ENCODE assay signal across 23 cellular contexts in the genomic region with DNA sequence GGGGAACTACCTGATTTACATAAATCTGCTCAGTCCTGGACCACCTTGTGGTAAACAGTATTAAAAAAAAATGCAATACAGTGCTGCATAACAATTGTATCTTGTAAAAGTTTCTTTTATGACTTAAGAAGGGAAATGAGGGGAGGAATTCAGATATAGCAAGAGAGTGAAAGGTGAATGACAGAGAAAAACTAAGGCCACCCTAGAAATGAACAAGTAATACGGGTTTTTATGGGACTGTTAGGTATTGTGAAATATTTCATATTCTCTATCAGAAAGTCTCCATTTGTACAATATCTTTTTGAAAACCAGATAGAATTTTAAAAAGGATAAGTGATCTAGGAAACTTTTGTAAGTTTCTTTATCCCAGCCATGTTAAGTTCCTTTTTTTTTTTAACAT.
"Had no signal": no experiment of that assay in that cellular context is flagged by ENCODE, and none has a peak within 500 bp of the region (broad histone marks: within the 10 kb centered on the region; RNA-seq: fewer than 3 reads in every experiment).

No MANE protein-coding gene starts in this region.

- H3K36me3 ChIP-seq: esophagus muscularis mucosa, gastroesophageal sphincter, heart left ventricle, left lung, lower lobe of right lung had no signal

- ATAC-seq: gastroesophageal sphincter, heart left ventricle, left lung, left ventricle myocardium superior, lower lobe of right lung had no signal

- H3K4me1 ChIP-seq: esophagus muscularis mucosa, foreskin keratinocyte, gastroesophageal sphincter, heart left ventricle, left lung, lower lobe of right lung had no signal

- H3K79me2 ChIP-seq: hepatocyte had no signal

- H3K9me3 Mint-ChIP-seq: memory B cell had no signal

- H3K27ac ChIP-seq: coronary artery, dorsolateral prefrontal cortex, esophagus muscularis mucosa, foreskin keratinocyte, gastroesophageal sphincter, heart left ventricle, hepatocyte, left lung, lower lobe of right lung had no signal

- H3K9me3 ChIP-seq: esophagus muscularis mucosa, gastroesophageal sphincter, heart left ventricle, left lung, lower lobe of right lung had no signal

- H3K4me1 Mint-ChIP-seq: immature natural killer cell had no signal

- H2AFZ ChIP-seq: hepatocyte had no signal

- H3K4me3 Mint-ChIP-seq: immature natural killer cell, memory B cell had no signal

- DNase-seq: dermis blood vessel endothelial cell; dorsolateral prefrontal cortex; effector CD4-positive, alpha-beta T cell; effector memory CD4-positive, alpha-beta T cell; heart left ventricle; hypothalamus; immature natural killer cell; kidney; kidney glomerular epithelial cell; left lung; left ventricle myocardium superior; lower lobe of right lung; mesendoderm; midbrain had no signal

- H3K4me2 ChIP-seq: hepatocyte had no signal

- H3K36me3 Mint-ChIP-seq: immature natural killer cell had no signal

- H3K27ac Mint-ChIP-seq: immature natural killer cell, memory B cell had no signal

- FAIRE-seq: colon, endothelial cell of umbilical vein, frontal cortex, kidney had no signal

- H3K4me3 ChIP-seq: coronary artery, dorsolateral prefrontal cortex, esophagus muscularis mucosa, gastroesophageal sphincter, heart left ventricle, hepatocyte, left lung, lower lobe of right lung had no signal

- H3K27me3 ChIP-seq: dorsolateral prefrontal cortex, esophagus muscularis mucosa, foreskin keratinocyte, gastroesophageal sphincter, heart left ventricle, hepatocyte, left lung had no signal
